In the genomic region with DNA sequence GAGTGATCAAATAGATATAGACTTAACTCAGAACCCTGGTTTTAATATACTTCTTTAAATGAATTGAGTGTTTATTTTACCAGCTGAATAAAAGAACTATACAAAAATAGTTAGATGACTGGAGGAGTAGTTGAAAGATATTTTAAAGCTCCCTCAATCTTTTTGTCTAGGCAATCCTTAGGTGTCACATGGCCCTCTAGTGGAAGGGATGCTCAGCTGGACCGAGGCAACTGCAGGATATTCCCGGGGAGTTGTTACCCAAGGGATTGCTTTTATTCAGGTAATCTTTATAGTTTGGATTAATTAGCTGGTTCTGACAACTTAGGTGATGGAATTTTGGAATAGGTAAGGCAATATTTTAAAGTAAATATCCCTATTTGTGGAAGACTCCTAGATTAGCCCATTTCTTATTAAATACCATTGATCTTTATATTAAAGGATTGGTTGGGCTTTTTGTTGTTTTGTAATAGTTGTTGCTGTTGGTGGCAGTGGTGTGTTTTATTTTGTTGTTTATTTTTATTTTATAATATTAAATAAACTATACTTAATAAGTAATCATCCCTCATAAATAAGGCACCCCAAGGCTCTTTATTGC, we compare ENCODE assay signal across 9 cellular contexts. TPM values are rescaled to one million over a fixed set of nuclear protein-coding genes. Genes with fewer than 3 reads are reported as not detected.
DNase-seq lines count a peak whose midpoint lies in the region; FAIRE-seq and TF ChIP-seq lines count a peak whose summit lies in the region.
"Had no signal": no experiment of that assay in that cellular context is flagged by ENCODE, and none has a peak within 500 bp of the region (broad histone marks: within the 10 kb centered on the region; RNA-seq: fewer than 3 reads in every experiment).

No MANE protein-coding gene starts in this region.

- no peaks in the 10 kb centered on the region for H3K27me3 ChIP-seq in CD8-positive, alpha-beta memory T cell (ENCODE audit: insufficient read depth, low read length, poor library complexity, severe bottlenecking)

- TF ChIP-seq CTCF in GM12873 (IDR thresholded peaks at IDR 0.05; ENCODE audit: insufficient read depth, low read depth, low read length, missing control alignments), result peak; percentile 33

- no peaks in the 10 kb centered on the region for H3K9me3 ChIP-seq in CD8-positive, alpha-beta memory T cell (ENCODE audit: low read length)

- H3K4me3 Mint-ChIP-seq in activated naive CD4-positive, alpha-beta T cell treated with anti-CD3 and anti-CD28 coated beads, Interleukin-2, amount 10 ng/mL, durations not matched to agents 7 days and 5 days, result no peak overlapping the region
- H3K4me3 Mint-ChIP-seq in CD8-positive, alpha-beta memory T cell, result no peak overlapping the region
- H3K4me3 Mint-ChIP-seq: stimulated activated naive CD8-positive, alpha-beta T cell treated with anti-CD3 and anti-CD28 coated beads, Interleukin-15, Interleukin-2, amounts not matched to agents 100 ng/mL and 50 ng/mL, for 24 hours had no signal

- no peak overlapping the region for H3K27ac Mint-ChIP-seq in activated naive CD4-positive, alpha-beta T cell treated with anti-CD3 and anti-CD28 coated beads, Interleukin-2, amount 10 ng/mL, durations not matched to agents 7 days and 5 days
- no peak overlapping the region for H3K27ac Mint-ChIP-seq in CD8-positive, alpha-beta memory T cell
- H3K27ac Mint-ChIP-seq: stimulated activated naive CD8-positive, alpha-beta T cell treated with anti-CD3 and anti-CD28 coated beads, Interleukin-15, Interleukin-2, amounts not matched to agents 100 ng/mL and 50 ng/mL, for 24 hours had no signal

- peaks cover 10% of the 10 kb centered on the region for H3K36me3 ChIP-seq in CD8-positive, alpha-beta memory T cell (ENCODE audit: insufficient read depth, low read length)

- peak; percentile 51 for FAIRE-seq in A204.1 (lab: Jason Lieb, UNC)
- FAIRE-seq in RCC 7860 (lab: Jason Lieb, UNC), result peak; percentile 27

- H3K9me3 Mint-ChIP-seq in activated naive CD4-positive, alpha-beta T cell treated with anti-CD3 and anti-CD28 coated beads, Interleukin-2, amount 10 ng/mL, durations not matched to agents 7 days and 5 days, result no peaks in the 10 kb centered on the region
- H3K9me3 Mint-ChIP-seq in CD8-positive, alpha-beta memory T cell, result no peaks in the 10 kb centered on the region
- H3K9me3 Mint-ChIP-seq: stimulated activated naive CD8-positive, alpha-beta T cell treated with anti-CD3 and anti-CD28 coated beads, Interleukin-15, Interleukin-2, amounts not matched to agents 100 ng/mL and 50 ng/mL, for 24 hours had no signal

- no peaks in the 10 kb centered on the region for H3K4me1 ChIP-seq in CD8-positive, alpha-beta memory T cell (ENCODE audit: insufficient read depth, low read length)

- H3K36me3 Mint-ChIP-seq in activated naive CD4-positive, alpha-beta T cell treated with anti-CD3 and anti-CD28 coated beads, Interleukin-2, amount 10 ng/mL, durations not matched to agents 7 days and 5 days, result peaks cover 10% of the 10 kb centered on the region
- peaks cover 0 to 56% (median 12%) of the 10 kb centered on the region in 3 donors for H3K36me3 Mint-ChIP-seq in CD8-positive, alpha-beta memory T cell

- no peaks in the 10 kb centered on the region for H3K27me3 Mint-ChIP-seq in activated naive CD4-positive, alpha-beta T cell treated with anti-CD3 and anti-CD28 coated beads, Interleukin-2, amount 10 ng/mL, durations not matched to agents 7 days and 5 days
- no peaks in the 10 kb centered on the region for H3K27me3 Mint-ChIP-seq in CD8-positive, alpha-beta memory T cell
- H3K27me3 Mint-ChIP-seq: stimulated activated naive CD8-positive, alpha-beta T cell treated with anti-CD3 and anti-CD28 coated beads, Interleukin-15, Interleukin-2, amounts not matched to agents 100 ng/mL and 50 ng/mL, for 24 hours had no signal

- CTCF ChIA-PET in activated naive CD4-positive, alpha-beta T cell treated with anti-CD3 and anti-CD28 coated beads, Interleukin-2, amount 10 ng/mL, durations not matched to agents 7 days and 5 days (lab: Charles Lee), result interaction anchor here (1.1 to 1.3 kb wide), 2 partner anchors 190 to 199 kb away, joined by 3 to 4 read pairs; no protein-coding TSS in a partner anchor
- CTCF ChIA-PET in CD8-positive, alpha-beta memory T cell (lab: Charles Lee), result no interaction called here

- POLR2A ChIA-PET in CD8-positive, alpha-beta memory T cell (lab: Charles Lee), result no interaction called here

- H3K4me1 Mint-ChIP-seq in activated naive CD4-positive, alpha-beta T cell treated with anti-CD3 and anti-CD28 coated beads, Interleukin-2, amount 10 ng/mL, durations not matched to agents 7 days and 5 days, result no peaks in the 10 kb centered on the region
- no peaks in the 10 kb centered on the region for H3K4me1 Mint-ChIP-seq in CD8-positive, alpha-beta memory T cell

- peak; percentile 9 for DNase-seq in RCC 7860 (ENCODE audit: low spot score)
- DNase-seq in fibroblast of peridontal ligament (ENCODE audit: extremely low read depth), result peak; percentile 52
- peak; percentile 2 for DNase-seq in skeletal muscle cell (ENCODE audit: low read depth)
- DNase-seq in activated naive CD4-positive, alpha-beta T cell treated with anti-CD3 and anti-CD28 coated beads, Interleukin-2, amount 10 ng/mL, durations not matched to agents 7 days and 5 days, result no peak
- no peak for DNase-seq in CD8-positive, alpha-beta memory T cell
- no peak for DNase-seq in stimulated activated CD4-positive, alpha-beta T cell treated with anti-CD3 and anti-CD28 coated beads, Interleukin-12 subunit alpha, Interleukin-12 subunit beta, amount 100 ng/mL, for 4 hours

- no peak overlapping the region for H3K4me3 ChIP-seq in skeletal muscle cell (ENCODE audit: low read depth, low read length)
- H3K4me3 ChIP-seq in CD8-positive, alpha-beta memory T cell (ENCODE audit: low read length), result no peak overlapping the region

- H3K27ac ChIP-seq in CD8-positive, alpha-beta memory T cell (ENCODE audit: low read depth, low read length), result no peak overlapping the region

RNA-seq across cellular contexts. Expression of gene ZDHHC17, which starts 57.1 kb away (rescaled TPM):
- total RNA-seq in CD8-positive, alpha-beta memory T cell, result 10 to 100 TPM; 21.4 to 21.7 TPM
- 14.7 TPM for polyA plus RNA-seq in CD8-positive, alpha-beta memory T cell

RNA-seq across cellular contexts. Expression of gene CSRP2, which starts 57.8 kb away (rescaled TPM):
- under 1 TPM; 0.33 to 0.77 TPM for total RNA-seq in CD8-positive, alpha-beta memory T cell
- polyA plus RNA-seq in CD8-positive, alpha-beta memory T cell, result 0.24 TPM

Comparison
In these comparisons a context has a peak if more than half of its experiments do, and no peak if none do; other contexts are left out.
1. DNase-seq: peak in RCC 7860 (single experiment), fibroblast of peridontal ligament (single experiment) and skeletal muscle cell (single experiment); none in activated naive CD4-positive, alpha-beta T cell treated with anti-CD3 and anti-CD28 coated beads, Interleukin-2, amount 10 ng/mL, durations not matched to agents 7 days and 5 days (single experiment), CD8-positive, alpha-beta memory T cell (0 of 5) and stimulated activated CD4-positive, alpha-beta T cell treated with anti-CD3 and anti-CD28 coated beads, Interleukin-12 subunit alpha, Interleukin-12 subunit beta, amount 100 ng/mL, for 4 hours (single experiment).